In the genomic region with DNA sequence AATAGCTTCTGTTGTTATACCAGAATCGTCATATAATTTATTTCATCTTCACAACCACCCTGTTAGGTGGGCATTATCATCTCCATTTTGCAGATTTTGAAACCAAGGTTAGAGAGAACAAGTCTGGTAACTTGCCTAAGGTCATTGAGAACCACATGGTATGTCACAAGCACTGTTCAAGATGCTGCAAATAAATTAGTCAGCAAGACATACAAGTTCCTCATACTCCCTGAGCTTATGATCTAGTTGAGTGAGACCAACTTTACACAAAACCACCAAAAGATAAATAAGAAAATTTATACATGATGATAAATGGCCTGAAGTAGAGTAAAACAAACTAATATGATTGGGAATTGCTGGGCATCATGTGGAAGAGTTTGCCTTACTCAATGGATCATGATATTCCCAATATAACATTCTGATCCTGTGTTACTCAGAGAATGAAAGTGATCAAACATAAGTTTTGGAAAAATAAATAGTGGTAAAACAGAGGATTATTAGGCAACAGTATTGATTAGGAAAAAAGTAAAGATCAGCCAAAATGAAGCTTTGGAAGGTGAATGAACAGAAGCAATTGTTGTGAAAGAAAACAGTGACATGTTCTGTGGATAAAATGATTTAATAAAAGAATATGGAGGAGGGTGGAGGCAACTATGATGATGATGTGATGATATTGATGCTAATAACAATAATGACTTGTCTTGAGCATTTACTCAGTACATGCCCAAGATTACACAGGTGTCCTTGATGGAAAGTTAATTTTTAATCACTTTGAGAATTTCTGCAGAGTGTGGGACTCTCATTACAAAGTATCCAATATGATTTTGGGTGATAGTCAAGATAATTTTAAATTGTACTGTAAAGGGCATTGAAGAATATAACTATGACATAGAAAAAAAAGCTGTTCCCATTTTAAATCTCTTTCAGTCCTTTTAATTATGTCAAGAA, we compare ENCODE assay signal across 1 cellular context.
TF ChIP-seq lines count a peak whose summit lies in the region.

No MANE protein-coding gene starts in this region.

TF ChIP-seq in HCT116, 20 proteins besides CTCF, POLR2A, EP300 and RAD21 (continued from another document):
- TF ChIP-seq, protein P1, sequence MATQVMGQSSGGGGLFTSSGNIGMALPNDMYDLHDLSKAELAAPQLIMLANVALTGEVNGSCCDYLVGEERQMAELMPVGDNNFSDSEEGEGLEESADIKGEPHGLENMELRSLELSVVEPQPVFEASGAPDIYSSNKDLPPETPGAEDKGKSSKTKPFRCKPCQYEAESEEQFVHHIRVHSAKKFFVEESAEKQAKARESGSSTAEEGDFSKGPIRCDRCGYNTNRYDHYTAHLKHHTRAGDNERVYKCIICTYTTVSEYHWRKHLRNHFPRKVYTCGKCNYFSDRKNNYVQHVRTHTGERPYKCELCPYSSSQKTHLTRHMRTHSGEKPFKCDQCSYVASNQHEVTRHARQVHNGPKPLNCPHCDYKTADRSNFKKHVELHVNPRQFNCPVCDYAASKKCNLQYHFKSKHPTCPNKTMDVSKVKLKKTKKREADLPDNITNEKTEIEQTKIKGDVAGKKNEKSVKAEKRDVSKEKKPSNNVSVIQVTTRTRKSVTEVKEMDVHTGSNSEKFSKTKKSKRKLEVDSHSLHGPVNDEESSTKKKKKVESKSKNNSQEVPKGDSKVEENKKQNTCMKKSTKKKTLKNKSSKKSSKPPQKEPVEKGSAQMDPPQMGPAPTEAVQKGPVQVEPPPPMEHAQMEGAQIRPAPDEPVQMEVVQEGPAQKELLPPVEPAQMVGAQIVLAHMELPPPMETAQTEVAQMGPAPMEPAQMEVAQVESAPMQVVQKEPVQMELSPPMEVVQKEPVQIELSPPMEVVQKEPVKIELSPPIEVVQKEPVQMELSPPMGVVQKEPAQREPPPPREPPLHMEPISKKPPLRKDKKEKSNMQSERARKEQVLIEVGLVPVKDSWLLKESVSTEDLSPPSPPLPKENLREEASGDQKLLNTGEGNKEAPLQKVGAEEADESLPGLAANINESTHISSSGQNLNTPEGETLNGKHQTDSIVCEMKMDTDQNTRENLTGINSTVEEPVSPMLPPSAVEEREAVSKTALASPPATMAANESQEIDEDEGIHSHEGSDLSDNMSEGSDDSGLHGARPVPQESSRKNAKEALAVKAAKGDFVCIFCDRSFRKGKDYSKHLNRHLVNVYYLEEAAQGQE (IDR thresholded peaks at IDR 0.05; ENCODE audit: low read depth), result no peak
- TF ChIP-seq TCF7L2 (IDR thresholded peaks at IDR 0.05; ENCODE audit: borderline replicate concordance, extremely low read depth, insufficient read depth, insufficient read length) (no peak), SIN3A (IDR thresholded peaks at IDR 0.05; ENCODE audit: low read depth) (no peak), POLR2AphosphoS5 (IDR thresholded peaks at IDR 0.05; ENCODE audit: low read depth, low read length) (no peak), SRF (IDR thresholded peaks at IDR 0.05; ENCODE audit: low read depth) (no peak), FOSL1 (IDR thresholded peaks at IDR 0.05; ENCODE audit: low read depth) (no peak), MAX (IDR thresholded peaks at IDR 0.05) (no peak), JUND (IDR thresholded peaks at IDR 0.05) (no peak)
